Comparison of ENCODE assay signal across 10 cellular contexts in the genomic region with DNA sequence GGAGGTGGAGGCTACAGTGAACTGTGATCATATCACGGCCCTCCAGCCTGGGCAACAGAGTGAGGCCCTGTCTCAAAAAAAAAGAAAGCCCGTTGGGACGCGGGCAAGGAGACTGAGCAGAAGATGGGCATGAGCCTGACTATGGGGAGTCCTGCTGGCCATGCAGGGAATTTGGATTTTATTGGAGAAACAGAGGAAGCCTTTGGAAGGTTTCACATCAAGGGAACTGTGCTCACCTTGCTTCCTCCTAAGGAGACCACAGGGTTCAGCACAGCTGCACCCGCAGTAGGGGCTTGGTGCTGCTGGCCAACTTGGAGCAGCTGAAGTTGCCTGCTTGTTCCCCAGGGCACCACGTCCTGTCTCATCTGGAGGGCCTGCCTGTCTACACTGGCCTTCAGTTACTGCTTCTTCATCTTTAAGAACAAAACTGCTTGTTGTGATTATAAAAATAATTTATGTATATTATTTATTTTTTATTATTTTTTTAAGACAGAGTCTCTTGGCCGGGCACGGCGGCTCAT. TPM values are rescaled to one million over a fixed set of nuclear protein-coding genes. Genes with fewer than 3 reads are reported as not detected.
DNase-seq lines count a peak whose midpoint lies in the region; ATAC-seq and TF ChIP-seq lines count a peak whose summit lies in the region.
"Had no signal": no experiment of that assay in that cellular context is flagged by ENCODE, and none has a peak within 500 bp of the region (broad histone marks: within the 10 kb centered on the region; RNA-seq: fewer than 3 reads in every experiment).

No MANE protein-coding gene starts in this region.

- H3K36me3 Mint-ChIP-seq in activated CD4-positive, alpha-beta T cell treated with anti-CD3 and anti-CD28 coated beads, Interleukin-2, amount 10 ng/mL, durations not matched to agents 24 days and 14 days (ENCODE audit: low read depth) = no peaks in the 10 kb centered on the region

- peaks cover 14% of the 10 kb centered on the region for H3K4me1 Mint-ChIP-seq in activated CD4-positive, alpha-beta T cell treated with anti-CD3 and anti-CD28 coated beads, Interleukin-2, amount 10 ng/mL, durations not matched to agents 24 days and 14 days
- H3K4me1 Mint-ChIP-seq in stimulated activated naive CD8-positive, alpha-beta T cell treated with anti-CD3 and anti-CD28 coated beads, Interleukin-15, amount 100 ng/mL, for 72 hours = peaks cover 25% of the 10 kb centered on the region

- no peak for ATAC-seq in stimulated activated naive CD8-positive, alpha-beta T cell treated with anti-CD3 and anti-CD28 coated beads, Interleukin-15, amount 100 ng/mL, for 72 hours
- ATAC-seq in GM21528 (IDR thresholded peaks at IDR 0.05; ENCODE audit: low FRiP score, unreplicated experiment) = no peak

- peak overlapping the region; percentile 82 for H3K4me3 Mint-ChIP-seq in activated CD4-positive, alpha-beta T cell treated with anti-CD3 and anti-CD28 coated beads, Interleukin-2, amount 10 ng/mL, durations not matched to agents 24 days and 14 days
- H3K4me3 Mint-ChIP-seq in stimulated activated naive CD8-positive, alpha-beta T cell treated with anti-CD3 and anti-CD28 coated beads, Interleukin-15, amount 100 ng/mL, for 72 hours = peak overlapping the region; percentile 77 to 87

- no peaks in the 10 kb centered on the region for H3K9me3 Mint-ChIP-seq in activated CD4-positive, alpha-beta T cell treated with anti-CD3 and anti-CD28 coated beads, Interleukin-2, amount 10 ng/mL, durations not matched to agents 24 days and 14 days
- no peaks in the 10 kb centered on the region for H3K9me3 Mint-ChIP-seq in stimulated activated naive CD8-positive, alpha-beta T cell treated with anti-CD3 and anti-CD28 coated beads, Interleukin-15, amount 100 ng/mL, for 72 hours

- TF ChIP-seq POLR2A in erythroblast (IDR thresholded peaks at IDR 0.05; ENCODE audit: low read length) = no peak

- intact Hi-C loops in activated CD4-positive, alpha-beta T cell treated with anti-CD3 and anti-CD28 coated beads, Interleukin-2, amount 10 ng/mL, durations not matched to agents 24 days and 14 days (cut with micrococcal nuclease) = no loop called here

- H3K27ac Mint-ChIP-seq in activated CD4-positive, alpha-beta T cell treated with anti-CD3 and anti-CD28 coated beads, Interleukin-2, amount 10 ng/mL, durations not matched to agents 24 days and 14 days = no peak overlapping the region
- no peak overlapping the region for H3K27ac Mint-ChIP-seq in stimulated activated naive CD8-positive, alpha-beta T cell treated with anti-CD3 and anti-CD28 coated beads, Interleukin-15, amount 100 ng/mL, for 72 hours

- no peaks in the 10 kb centered on the region for H3K27me3 Mint-ChIP-seq in activated CD4-positive, alpha-beta T cell treated with anti-CD3 and anti-CD28 coated beads, Interleukin-2, amount 10 ng/mL, durations not matched to agents 24 days and 14 days
- H3K27me3 Mint-ChIP-seq in stimulated activated naive CD8-positive, alpha-beta T cell treated with anti-CD3 and anti-CD28 coated beads, Interleukin-15, amount 100 ng/mL, for 72 hours = no peaks in the 10 kb centered on the region

- DNase-seq in activated CD4-positive, alpha-beta T cell treated with anti-CD3 and anti-CD28 coated beads, Interleukin-2, amount 10 ng/mL, durations not matched to agents 24 days and 14 days = no peak
- no peak for DNase-seq in activated CD4-positive, alpha-beta T cell treated with anti-CD3 and anti-CD28 coated beads for 4 hours
- DNase-seq in RKO (ENCODE audit: low spot score) (peak; percentile 55), fibroblast of peridontal ligament (ENCODE audit: extremely low read depth) (peak; percentile 26), NCI-H1092 (lab: John Stamatoyannopoulos, UW) (no peak), erythroblast (lab: John Stamatoyannopoulos, UW) (no peak)
- no peak for DNase-seq in stimulated activated naive CD8-positive, alpha-beta T cell treated with anti-CD3 and anti-CD28 coated beads, Interleukin-15, amount 100 ng/mL, for 72 hours
- DNase-seq: activated CD4-positive, alpha-beta T cell treated with anti-CD3 and anti-CD28 coated beads for 1 hour; COR-L47 had no signal

RNA-seq across cellular contexts. Expression of gene IQCE, which starts 1.5 kb away (rescaled TPM):
- 11.7 and 12.3 TPM in 2 replicates for total RNA-seq in activated CD4-positive, alpha-beta T cell treated with anti-CD3 and anti-CD28 coated beads, Interleukin-2, amount 10 ng/mL, durations not matched to agents 24 days and 14 days

RNA-seq across cellular contexts. Expression of gene BRAT1, which starts 4.9 kb away (rescaled TPM):
- 39.5 and 40.9 TPM in 2 replicates for total RNA-seq in activated CD4-positive, alpha-beta T cell treated with anti-CD3 and anti-CD28 coated beads, Interleukin-2, amount 10 ng/mL, durations not matched to agents 24 days and 14 days

RNA-seq across cellular contexts. Expression of gene LFNG, which starts 40.7 kb away (rescaled TPM):
- 33.9 and 34.2 TPM in 2 replicates for total RNA-seq in activated CD4-positive, alpha-beta T cell treated with anti-CD3 and anti-CD28 coated beads, Interleukin-2, amount 10 ng/mL, durations not matched to agents 24 days and 14 days

Comparison
In these comparisons a context has a peak if more than half of its experiments do, and no peak if none do; other contexts are left out.
1. DNase-seq: peak in RKO (single experiment) and fibroblast of peridontal ligament (single experiment); none in activated CD4-positive, alpha-beta T cell treated with anti-CD3 and anti-CD28 coated beads, Interleukin-2, amount 10 ng/mL, durations not matched to agents 24 days and 14 days (single experiment), activated CD4-positive, alpha-beta T cell treated with anti-CD3 and anti-CD28 coated beads for 4 hours (0 of 2), stimulated activated naive CD8-positive, alpha-beta T cell treated with anti-CD3 and anti-CD28 coated beads, Interleukin-15, amount 100 ng/mL, for 72 hours (0 of 2), NCI-H1092 (single experiment) and erythroblast (0 of 2).